ENCODE assay signal across 1 cellular context in the genomic region with DNA sequence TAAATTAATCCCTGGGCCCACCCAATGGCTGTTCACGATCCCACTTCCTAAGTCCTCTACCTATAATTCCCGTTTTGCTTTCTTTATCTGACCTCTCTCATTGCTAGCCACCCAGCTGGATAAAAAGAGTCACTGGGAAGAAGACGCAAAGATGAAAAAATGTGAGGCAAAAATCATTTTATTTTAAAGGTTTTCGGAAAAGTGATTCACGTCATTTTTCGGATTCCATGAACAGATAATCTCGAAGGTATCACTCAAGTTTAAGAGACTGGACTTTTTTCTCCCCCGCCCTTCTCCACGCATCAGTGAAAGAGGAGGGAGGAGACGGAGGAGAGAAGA.
TF ChIP-seq lines count a peak whose summit lies in the region.

No MANE protein-coding gene starts in this region.

TF ChIP-seq in K562, 482 proteins besides CTCF, POLR2A, EP300 and RAD21 (continued from another document):
- TF ChIP-seq, protein P1, sequence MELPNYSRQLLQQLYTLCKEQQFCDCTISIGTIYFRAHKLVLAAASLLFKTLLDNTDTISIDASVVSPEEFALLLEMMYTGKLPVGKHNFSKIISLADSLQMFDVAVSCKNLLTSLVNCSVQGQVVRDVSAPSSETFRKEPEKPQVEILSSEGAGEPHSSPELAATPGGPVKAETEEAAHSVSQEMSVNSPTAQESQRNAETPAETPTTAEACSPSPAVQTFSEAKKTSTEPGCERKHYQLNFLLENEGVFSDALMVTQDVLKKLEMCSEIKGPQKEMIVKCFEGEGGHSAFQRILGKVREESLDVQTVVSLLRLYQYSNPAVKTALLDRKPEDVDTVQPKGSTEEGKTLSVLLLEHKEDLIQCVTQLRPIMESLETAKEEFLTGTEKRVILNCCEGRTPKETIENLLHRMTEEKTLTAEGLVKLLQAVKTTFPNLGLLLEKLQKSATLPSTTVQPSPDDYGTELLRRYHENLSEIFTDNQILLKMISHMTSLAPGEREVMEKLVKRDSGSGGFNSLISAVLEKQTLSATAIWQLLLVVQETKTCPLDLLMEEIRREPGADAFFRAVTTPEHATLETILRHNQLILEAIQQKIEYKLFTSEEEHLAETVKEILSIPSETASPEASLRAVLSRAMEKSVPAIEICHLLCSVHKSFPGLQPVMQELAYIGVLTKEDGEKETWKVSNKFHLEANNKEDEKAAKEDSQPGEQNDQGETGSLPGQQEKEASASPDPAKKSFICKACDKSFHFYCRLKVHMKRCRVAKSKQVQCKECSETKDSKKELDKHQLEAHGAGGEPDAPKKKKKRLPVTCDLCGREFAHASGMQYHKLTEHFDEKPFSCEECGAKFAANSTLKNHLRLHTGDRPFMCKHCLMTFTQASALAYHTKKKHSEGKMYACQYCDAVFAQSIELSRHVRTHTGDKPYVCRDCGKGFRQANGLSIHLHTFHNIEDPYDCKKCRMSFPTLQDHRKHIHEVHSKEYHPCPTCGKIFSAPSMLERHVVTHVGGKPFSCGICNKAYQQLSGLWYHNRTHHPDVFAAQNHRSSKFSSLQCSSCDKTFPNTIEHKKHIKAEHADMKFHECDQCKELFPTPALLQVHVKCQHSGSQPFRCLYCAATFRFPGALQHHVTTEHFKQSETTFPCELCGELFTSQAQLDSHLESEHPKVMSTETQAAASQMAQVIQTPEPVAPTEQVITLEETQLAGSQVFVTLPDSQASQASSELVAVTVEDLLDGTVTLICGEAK (IDR thresholded peaks at IDR 0.05) = no peak
- TF ChIP-seq, protein P1 (CRISPR knock-in tag; IDR thresholded peaks at IDR 0.05) = no peak
